In the genomic region with DNA sequence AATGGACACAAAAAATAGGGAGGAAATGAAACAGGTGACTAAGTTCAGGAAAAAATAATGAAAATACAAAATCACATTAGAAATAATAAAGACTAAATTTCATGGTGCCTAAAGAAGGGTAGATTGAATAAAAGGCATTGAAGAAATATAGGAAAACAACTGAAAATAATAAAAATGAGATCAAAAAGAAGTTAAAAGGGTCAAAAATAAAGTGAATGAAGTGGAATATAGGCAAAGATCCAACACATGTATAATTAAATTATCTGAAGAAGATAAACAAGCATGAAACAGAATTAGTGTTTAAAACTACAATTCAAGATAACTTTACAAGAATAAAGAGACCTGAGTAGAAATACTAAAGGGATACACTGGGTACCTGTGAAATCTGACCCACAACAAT, we compare ENCODE assay signal across 7 cellular contexts.
"Had no signal": no experiment of that assay in that cellular context is flagged by ENCODE, and none has a peak within 500 bp of the region (broad histone marks: within the 10 kb centered on the region; RNA-seq: fewer than 3 reads in every experiment).

No MANE protein-coding gene starts in this region.

- ATAC-seq: HepG2, K562 had no signal

- H3K4me3 Mint-ChIP-seq: IgD-negative memory B cell had no signal

- H3K9me3 Mint-ChIP-seq: IgD-negative memory B cell had no signal

- H3K27me3 Mint-ChIP-seq: IgD-negative memory B cell had no signal

- DNase-seq: IMR-90, KBM-7, KG1 had no signal

- H3K27ac ChIP-seq: HL-60 had no signal

- H3K4me3 ChIP-seq: K562 had no signal
